In genomic region chr13:105403065-105403464, GRCh38 we compare ENCODE assay signal across 19 cellular contexts.
A peak's percentile ranks its signal among the peaks of the same experiment; 100 is the strongest.
DNase-seq lines count a peak whose midpoint lies in the region; ATAC-seq and TF ChIP-seq lines count a peak whose summit lies in the region.
"Had no signal": no experiment of that assay in that cellular context is flagged by ENCODE, and none has a peak within 500 bp of the region (broad histone marks: within the 10 kb centered on the region; RNA-seq: fewer than 3 reads in every experiment).

No MANE protein-coding gene starts in this region.

- no peaks in the 10 kb centered on the region for H3K9me2 ChIP-seq in SK-N-SH

- no peak overlapping the region for H3K4me3 Mint-ChIP-seq in stimulated activated naive CD8-positive, alpha-beta T cell treated with anti-CD3 and anti-CD28 coated beads, Interleukin-15, amount 100 ng/mL, for 72 hours
- H3K4me3 Mint-ChIP-seq: B cell; CD4-positive, CD25-positive, alpha-beta regulatory T cell; CD8-positive, alpha-beta T cell; GM23338; H9 had no signal

- H2BK5ac ChIP-seq in trophoblast cell (ENCODE audit: low read depth, low read length, poor library complexity) = no peak overlapping the region

- ATAC-seq in SK-N-SH treated with all-trans-retinoic acid at 6 μM for 48 hours (no peak), HG03565 (IDR thresholded peaks at IDR 0.05; ENCODE audit: unreplicated experiment) (no peak)
- ATAC-seq in stimulated activated naive CD8-positive, alpha-beta T cell treated with anti-CD3 and anti-CD28 coated beads, Interleukin-15, amount 100 ng/mL, for 72 hours = no peak
- ATAC-seq: CD8-positive, alpha-beta T cell; GM23338; HCT116 had no signal

- no peak overlapping the region for H3K27ac ChIP-seq in SK-N-SH (ENCODE audit: low read depth in 2 of 2, low read length in 1 of 2)
- peak overlapping the region; percentile 20 for H3K27ac ChIP-seq in trophoblast cell (ENCODE audit: low read depth, low read length)
- H3K27ac ChIP-seq: 22Rv1, BLaER1, C4-2B had no signal

- no peak overlapping the region for H3K9ac ChIP-seq in SK-N-SH
- no peak overlapping the region for H3K9ac ChIP-seq in trophoblast cell (ENCODE audit: low read length)
- H3K9ac ChIP-seq: BLaER1 had no signal

- H3K9me3 ChIP-seq in SK-N-SH = no peaks in the 10 kb centered on the region
- H3K9me3 ChIP-seq in trophoblast cell (ENCODE audit: insufficient read depth, low read depth, low read length) = no peaks in the 10 kb centered on the region
- H3K9me3 ChIP-seq: BLaER1, Caco-2 had no signal

- H3K27ac Mint-ChIP-seq in stimulated activated naive CD8-positive, alpha-beta T cell treated with anti-CD3 and anti-CD28 coated beads, Interleukin-15, amount 100 ng/mL, for 72 hours = no peak overlapping the region
- H3K27ac Mint-ChIP-seq: B cell; CD4-positive, CD25-positive, alpha-beta regulatory T cell; CD8-positive, alpha-beta T cell; GM23338; H9 had no signal

- H3K23ac ChIP-seq in trophoblast cell (ENCODE audit: low read length) = no peak overlapping the region

- H3K18ac ChIP-seq in trophoblast cell (ENCODE audit: low read length) = no peak overlapping the region

- no peaks in the 10 kb centered on the region for H3F3A ChIP-seq in SK-N-SH (replicated peaks; ENCODE audit: insufficient read depth)

- H3K27me3 Mint-ChIP-seq in stimulated activated naive CD8-positive, alpha-beta T cell treated with anti-CD3 and anti-CD28 coated beads, Interleukin-15, amount 100 ng/mL, for 72 hours = no peaks in the 10 kb centered on the region
- H3K27me3 Mint-ChIP-seq: B cell; CD4-positive, CD25-positive, alpha-beta regulatory T cell had no signal

- no peak overlapping the region for H4K12ac ChIP-seq in trophoblast cell (ENCODE audit: low read depth, low read length)

- peaks cover 4% of the 10 kb centered on the region for H3K79me1 ChIP-seq in trophoblast cell (ENCODE audit: low read length)

- H3K14ac ChIP-seq in trophoblast cell (ENCODE audit: low read length) = no peak overlapping the region

- no peak for TF ChIP-seq CTCF in SK-N-SH (IDR thresholded peaks at IDR 0.05)
- no peak for TF ChIP-seq CTCF in fibroblast of villous mesenchyme (IDR thresholded peaks at IDR 0.05; ENCODE audit: insufficient read depth, low read depth, low read length)

- no peak overlapping the region for H2BK12ac ChIP-seq in trophoblast cell (ENCODE audit: low read length)

- POLR2A ChIA-PET in SK-N-SH (lab: Yijun Ruan, JAX) = no interaction called here

- H3K4ac ChIP-seq in trophoblast cell (ENCODE audit: low read depth, low read length) = no peak overlapping the region

- H2BK120ac ChIP-seq in trophoblast cell (ENCODE audit: insufficient read depth, low read length, poor library complexity) = no peak overlapping the region

- no peak for DNase-seq in SK-N-SH
- peak; percentile 11 for DNase-seq in fibroblast of villous mesenchyme (ENCODE audit: low read depth)
- peak in 1 of 2 donors; percentile 37 for DNase-seq in trophoblast cell
- no peak for DNase-seq in foreskin melanocyte
- DNase-seq in stimulated activated naive CD8-positive, alpha-beta T cell treated with anti-CD3 and anti-CD28 coated beads, Interleukin-15, amount 100 ng/mL, for 72 hours = no peak
- DNase-seq: Caco-2; CD4-positive, CD25-positive, alpha-beta regulatory T cell; CD8-positive, alpha-beta T cell; DMS153; DND-41; H9 had no signal

- CTCF ChIA-PET in SK-N-SH (lab: Yijun Ruan, JAX) = no interaction called here

- H3K4me1 ChIP-seq in SK-N-SH (ENCODE audit: control insufficient read depth in 1 of 2, insufficient read depth in 2 of 2, low read depth in 1 of 2, low read length in 1 of 2) (no peaks in the 10 kb centered on the region), trophoblast cell (ENCODE audit: control insufficient read depth in 1 of 2, insufficient read depth in 2 of 2, low read length in 2 of 2) (no peaks in the 10 kb centered on the region)
- H3K4me1 ChIP-seq: BLaER1, Caco-2 had no signal

- H3K36me3 ChIP-seq in SK-N-SH (replicated peaks in 1 of 2; ENCODE audit: control insufficient read depth in 1 of 2, insufficient read depth in 2 of 2, low read length in 1 of 2) (no peaks in the 10 kb centered on the region), trophoblast cell (ENCODE audit: control insufficient read depth in 1 of 2, insufficient read depth in 2 of 2, low read length in 2 of 2) (no peaks in the 10 kb centered on the region)
- H3K36me3 ChIP-seq: BLaER1 had no signal

- H3K27me3 ChIP-seq in SK-N-SH (ENCODE audit: insufficient read depth) (no peaks in the 10 kb centered on the region), trophoblast cell (ENCODE audit: insufficient read depth, low read length) (no peaks in the 10 kb centered on the region)
- H3K27me3 ChIP-seq: BLaER1 had no signal

- H2AFZ ChIP-seq in SK-N-SH (ENCODE audit: low read depth) (no peak overlapping the region), trophoblast cell (ENCODE audit: insufficient read depth, low read length, poor library complexity) (no peak overlapping the region)
- H2AFZ ChIP-seq: GM23338 had no signal

- no peaks in the 10 kb centered on the region for H3K4me1 Mint-ChIP-seq in stimulated activated naive CD8-positive, alpha-beta T cell treated with anti-CD3 and anti-CD28 coated beads, Interleukin-15, amount 100 ng/mL, for 72 hours
- H3K4me1 Mint-ChIP-seq: B cell; CD4-positive, CD25-positive, alpha-beta regulatory T cell; GM23338; H9 had no signal

- H4K8ac ChIP-seq in trophoblast cell (ENCODE audit: low read depth, low read length) = no peak overlapping the region

- H3K4me3 ChIP-seq in SK-N-SH (ENCODE audit: low read depth in 2 of 2, low read length in 1 of 2) = no peak overlapping the region
- no peak overlapping the region for H3K4me3 ChIP-seq in fibroblast of villous mesenchyme (ENCODE audit: low read depth, low read length)
- no peak overlapping the region for H3K4me3 ChIP-seq in trophoblast cell (ENCODE audit: low read depth, low read length)
- H3K4me3 ChIP-seq: BLaER1, GM23338 had no signal

- no peaks in the 10 kb centered on the region for H3K9me3 Mint-ChIP-seq in stimulated activated naive CD8-positive, alpha-beta T cell treated with anti-CD3 and anti-CD28 coated beads, Interleukin-15, amount 100 ng/mL, for 72 hours
- H3K9me3 Mint-ChIP-seq: H9 had no signal

- H4K91ac ChIP-seq in trophoblast cell (ENCODE audit: low read depth, low read length) = no peak overlapping the region

- 7% methylated on average over 1 of the region's 1 CpG for WGBS in SK-N-SH (ENCODE audit: low lambda C conversion rate)
- WGBS in trophoblast cell (ENCODE audit: extremely low coverage, insufficient coverage, insufficient read length) = no CpG with 5 or more reads among the region's 1 CpG

- no peak for TF ChIP-seq RAD21 in SK-N-SH (IDR thresholded peaks at IDR 0.05; ENCODE audit: low read length)

- H3K4me2 ChIP-seq in SK-N-SH = no peak overlapping the region
- no peak overlapping the region for H3K4me2 ChIP-seq in trophoblast cell (ENCODE audit: low read length)
- H3K4me2 ChIP-seq: BLaER1, GM23338 had no signal

- no peaks in the 10 kb centered on the region for H4K20me1 ChIP-seq in SK-N-SH (ENCODE audit: insufficient read depth)
- H4K20me1 ChIP-seq: BLaER1 had no signal

- H2AK5ac ChIP-seq in trophoblast cell (ENCODE audit: low read length) = no peak overlapping the region

- TF ChIP-seq EP300 in SK-N-SH (IDR thresholded peaks at IDR 0.05; ENCODE audit: borderline replicate concordance in 1 of 2, low read depth in 1 of 2, low read length in 1 of 2) = no peak

- H3K79me2 ChIP-seq in SK-N-SH (ENCODE audit: insufficient read depth) (no peaks in the 10 kb centered on the region), trophoblast cell (ENCODE audit: control insufficient read depth, insufficient read depth, low read length, poor library complexity) (no peaks in the 10 kb centered on the region)

TF ChIP-seq in SK-N-SH treated with all-trans-retinoic acid at 6 μM for 48 hours, 23 proteins besides CTCF, POLR2A, EP300 and RAD21 (continues in another document):
- TF ChIP-seq ISL1 (CRISPR knock-in tag; IDR thresholded peaks at IDR 0.05) (peak; percentile 90), CSRNP3 (CRISPR knock-in tag; IDR thresholded peaks at IDR 0.05) (no peak), ZC3H10 (CRISPR knock-in tag; IDR thresholded peaks at IDR 0.05) (no peak)

TF ChIP-seq in SK-N-SH, 30 proteins besides CTCF, POLR2A, EP300 and RAD21 (continues in another document):
- TF ChIP-seq USF2 (IDR thresholded peaks at IDR 0.05; ENCODE audit: borderline replicate concordance, low read depth, low read length) (no peak), IRF3 (IDR thresholded peaks at IDR 0.05; ENCODE audit: low read depth, low read length) (no peak), MXI1 (IDR thresholded peaks at IDR 0.05; ENCODE audit: low read depth, low read length) (no peak), PBX3 (IDR thresholded peaks at IDR 0.05) (no peak), FOXJ3 (CRISPR knock-in tag; IDR thresholded peaks at IDR 0.05) (no peak)
